19 cellular contexts compared by ENCODE assay signal in genomic region chr20:9332783-9333482, GRCh38.
DNase-seq lines count a peak whose midpoint lies in the region; ATAC-seq and TF ChIP-seq lines count a peak whose summit lies in the region.
"Had no signal": no experiment of that assay in that cellular context is flagged by ENCODE, and none has a peak within 500 bp of the region (broad histone marks: within the 10 kb centered on the region; RNA-seq: fewer than 3 reads in every experiment).

No MANE protein-coding gene starts in this region.

- H3K4me1 ChIP-seq in BE2C, result peaks cover 26% of the 10 kb centered on the region
- peaks cover 25% of the 10 kb centered on the region for H3K4me1 ChIP-seq in GM23338 (ENCODE audit: insufficient read depth)
- H3K4me1 ChIP-seq in hepatocyte (ENCODE audit: insufficient read depth), result peaks cover 44% of the 10 kb centered on the region

- DNase-seq in BE2C (peak; percentile 38), GM23338 (ENCODE audit: low spot score) (no peak), NCI-H2171 treated with DMSO at 0.1 percent for 48 hours (lab: John Stamatoyannopoulos, UW) (peak; percentile 55), hepatocyte (ENCODE audit: low spot score) (no peak), SIG-M5 treated with dmso at 0.1 percent for 504 hours (lab: John Stamatoyannopoulos, UW; ENCODE audit: unreplicated experiment) (no peak), GM13976 (ENCODE audit: low spot score) (no peak)
- DNase-seq: activated CD4-positive, alpha-beta T cell treated with anti-CD3 and anti-CD28 coated beads, Interleukin-2, amount 50 U/mL, for 4 hours; activated CD8-positive, alpha-beta memory T cell treated with anti-CD3 and anti-CD28 coated beads, Interleukin-2, amount 50 U/mL, for 48 hours; activated effector memory CD4-positive, alpha-beta T cell treated with Interleukin-2 at 50 U/mL for 16 hours; activated naive CD8-positive, alpha-beta T cell treated with anti-CD3 and anti-CD28 coated beads, Interleukin-2, amount 50 U/mL, for 24 hours; CD8-positive, alpha-beta memory T cell; glutamatergic neuron; H9; left ventricle myocardium inferior had no signal

- WGBS in hepatocyte (ENCODE audit: low lambda C conversion rate, missing lambda C conversion rate), result 38% methylated on average over 3 of the region's 3 CpGs

- no peaks in the 10 kb centered on the region for H3F3A ChIP-seq in GM23338 (replicated peaks; ENCODE audit: low read depth)

- ATAC-seq in GM23338 (peak; percentile 58; the same call in 2 of the 3 replicates), GM18520 (IDR thresholded peaks at IDR 0.05; ENCODE audit: unreplicated experiment) (no peak)
- ATAC-seq: activated naive CD8-positive, alpha-beta T cell treated with anti-CD3 and anti-CD28 coated beads, Interleukin-2, amount 50 U/mL, for 24 hours had no signal

- H3K9me3 ChIP-seq in BE2C (no peaks in the 10 kb centered on the region), hepatocyte (ENCODE audit: low read depth) (no peaks in the 10 kb centered on the region)
- H3K9me3 ChIP-seq: left ventricle myocardium inferior, thoracic aorta had no signal

- H3K36me3 Mint-ChIP-seq in GM23338 (ENCODE audit: low read depth), result no peaks in the 10 kb centered on the region
- H3K36me3 Mint-ChIP-seq: brain; CD8-positive, alpha-beta memory T cell had no signal

- no peaks in the 10 kb centered on the region for H3K79me2 ChIP-seq in GM23338 (replicated peaks; ENCODE audit: insufficient read depth)
- no peaks in the 10 kb centered on the region for H3K79me2 ChIP-seq in hepatocyte

- no peak overlapping the region for H3K4me3 Mint-ChIP-seq in GM23338
- H3K4me3 Mint-ChIP-seq: activated naive CD8-positive, alpha-beta T cell treated with anti-CD3 and anti-CD28 coated beads, Interleukin-2, amount 50 U/mL, for 24 hours; brain; CD8-positive, alpha-beta memory T cell; H9 had no signal

- no peak overlapping the region for H3K27ac ChIP-seq in GM23338 (ENCODE audit: low read depth)
- peak overlapping the region; percentile 80 for H3K27ac ChIP-seq in hepatocyte
- H3K27ac ChIP-seq: KMS-11, left ventricle myocardium inferior, thoracic aorta had no signal

- H3K27me3 ChIP-seq in BE2C (no peaks in the 10 kb centered on the region), GM23338 (ENCODE audit: insufficient read depth) (no peaks in the 10 kb centered on the region), hepatocyte (no peaks in the 10 kb centered on the region)

- H3K4me2 ChIP-seq in GM23338 (0 out of 2 replicates have a peak overlapping the region, but pooled peaks have one; percentile 17), hepatocyte (peak overlapping the region; percentile 48)
- H3K4me2 ChIP-seq: KMS-11 had no signal

- H4K20me1 ChIP-seq in GM23338 (replicated peaks; ENCODE audit: insufficient read depth), result no peaks in the 10 kb centered on the region
- H4K20me1 ChIP-seq in hepatocyte (ENCODE audit: insufficient read depth, poor library complexity, severe bottlenecking), result no peaks in the 10 kb centered on the region

- H2AFZ ChIP-seq in GM23338, result no peak overlapping the region
- no peak overlapping the region for H2AFZ ChIP-seq in hepatocyte

- H3K36me3 ChIP-seq in BE2C, result no peaks in the 10 kb centered on the region
- H3K36me3 ChIP-seq in GM23338 (ENCODE audit: insufficient read depth), result no peaks in the 10 kb centered on the region
- H3K36me3 ChIP-seq in hepatocyte (replicated peaks; ENCODE audit: insufficient read depth, low read depth), result no peaks in the 10 kb centered on the region
- H3K36me3 ChIP-seq: left ventricle myocardium inferior, thoracic aorta had no signal

- H3K9me2 ChIP-seq in GM23338 (ENCODE audit: insufficient read depth), result peaks cover 19% of the 10 kb centered on the region
- no peaks in the 10 kb centered on the region for H3K9me2 ChIP-seq in hepatocyte (replicated peaks; ENCODE audit: insufficient read depth)

- no peaks in the 10 kb centered on the region for H3K27me3 Mint-ChIP-seq in GM23338 (ENCODE audit: insufficient read depth, low read depth, poor library complexity)
- H3K27me3 Mint-ChIP-seq: activated naive CD8-positive, alpha-beta T cell treated with anti-CD3 and anti-CD28 coated beads, Interleukin-2, amount 50 U/mL, for 24 hours; brain; CD8-positive, alpha-beta memory T cell; progenitor cell of endocrine pancreas had no signal

- TF ChIP-seq CTCF in BE2C (IDR thresholded peaks at IDR 0.05; ENCODE audit: low read depth, low read length), result no peak
- TF ChIP-seq CTCF in GM23338 (conservative IDR thresholded peaks at IDR 0.05; ENCODE audit: low read depth in 2 of 2), result no peak
- TF ChIP-seq CTCF in hepatocyte (IDR thresholded peaks at IDR 0.05; ENCODE audit: poor library complexity), result no peak
- TF ChIP-seq CTCF in GM13976 (IDR thresholded peaks at IDR 0.05; ENCODE audit: borderline replicate concordance, control extremely low read depth, extremely low read depth, insufficient read depth, missing control alignments), result no peak

- no peak overlapping the region for H3K27ac Mint-ChIP-seq in GM23338
- H3K27ac Mint-ChIP-seq: activated naive CD8-positive, alpha-beta T cell treated with anti-CD3 and anti-CD28 coated beads, Interleukin-2, amount 50 U/mL, for 24 hours; brain; CD8-positive, alpha-beta memory T cell; H9; progenitor cell of endocrine pancreas had no signal

- in situ Hi-C loops in GM13976 (cut with MboI; ENCODE audit: low sequenced_read_pairs, unreplicated experiment), result no loop called here

- H3K4me1 Mint-ChIP-seq in GM23338, result peaks cover 13% of the 10 kb centered on the region; the same call in 2 of the 3 replicates
- H3K4me1 Mint-ChIP-seq: activated naive CD8-positive, alpha-beta T cell treated with anti-CD3 and anti-CD28 coated beads, Interleukin-2, amount 50 U/mL, for 24 hours; CD8-positive, alpha-beta memory T cell had no signal

- no peaks in the 10 kb centered on the region for H3K9me3 Mint-ChIP-seq in GM23338
- H3K9me3 Mint-ChIP-seq: activated naive CD8-positive, alpha-beta T cell treated with anti-CD3 and anti-CD28 coated beads, Interleukin-2, amount 50 U/mL, for 24 hours; brain; H9 had no signal

- H3K4me3 ChIP-seq in BE2C (ENCODE audit: low read depth, low read length) (no peak overlapping the region), GM23338 (no peak overlapping the region), hepatocyte (no peak overlapping the region)
- H3K4me3 ChIP-seq: left ventricle myocardium inferior, thoracic aorta had no signal

TF ChIP-seq in GM23338, 12 proteins besides CTCF, POLR2A, EP300 and RAD21 (continues in another document):
- no peak for TF ChIP-seq NANOG (IDR thresholded peaks at IDR 0.05; ENCODE audit: borderline replicate concordance)
- no peak for TF ChIP-seq ZNF331 (CRISPR knock-in tag; IDR thresholded peaks at IDR 0.05; ENCODE audit: low read depth)
- TF ChIP-seq JUNB (IDR thresholded peaks at IDR 0.05; ENCODE audit: unreplicated experiment), result no peak
- no peak for TF ChIP-seq STAT1 (IDR thresholded peaks at IDR 0.05; ENCODE audit: unreplicated experiment)
- no peak for TF ChIP-seq POLR2AphosphoS5 (IDR thresholded peaks at IDR 0.05; ENCODE audit: low read depth)
- no peak for TF ChIP-seq REST (IDR thresholded peaks at IDR 0.05; ENCODE audit: unreplicated experiment)
- TF ChIP-seq ETS1 (IDR thresholded peaks at IDR 0.05), result no peak
- TF ChIP-seq EZH2 (IDR thresholded peaks at IDR 0.05; ENCODE audit: low read depth, unreplicated experiment), result no peak

Comparison
In these comparisons a context has a peak if more than half of its experiments do, and no peak if none do; other contexts are left out.
1. DNase-seq: peak in BE2C (single experiment) and NCI-H2171 treated with DMSO at 0.1 percent for 48 hours (single experiment); none in GM23338 (single experiment), hepatocyte (single experiment), SIG-M5 treated with dmso at 0.1 percent for 504 hours (single experiment) and GM13976 (single experiment).